4 cellular contexts compared by ENCODE assay signal in the genomic region with DNA sequence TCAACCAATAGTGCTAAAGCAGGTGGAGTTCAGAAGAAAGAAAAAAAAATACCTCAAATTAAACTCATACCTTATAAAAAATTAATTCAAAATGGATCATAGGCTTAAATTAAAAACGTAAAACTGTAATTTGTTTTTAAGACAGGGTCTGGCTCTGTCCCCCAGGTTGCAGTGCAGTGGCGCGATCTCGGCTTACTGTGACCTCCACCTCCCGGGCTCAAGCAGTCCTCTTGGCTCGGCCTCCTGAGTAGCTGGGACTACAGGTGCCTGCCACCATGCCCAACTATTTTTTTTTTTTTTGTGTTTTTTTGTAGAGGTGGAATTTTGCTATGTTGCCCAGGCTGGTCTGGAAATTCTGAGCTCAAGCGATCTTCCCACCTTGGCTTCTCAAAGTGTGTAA.
"Had no signal": no experiment of that assay in that cellular context is flagged by ENCODE, and none has a peak within 500 bp of the region (broad histone marks: within the 10 kb centered on the region; RNA-seq: fewer than 3 reads in every experiment).

No MANE protein-coding gene starts in this region.

- ATAC-seq: Panc1, PC-3, Right ventricle myocardium inferior, SK-N-SH treated with all-trans-retinoic acid at 6 μM for 48 hours had no signal
